In genomic region chr6:158717341-158718328, GRCh38 we compare ENCODE assay signal across 8 cellular contexts.
A peak's percentile ranks its signal among the peaks of the same experiment; 100 is the strongest.
DNase-seq lines count a peak whose midpoint lies in the region; ATAC-seq and TF ChIP-seq lines count a peak whose summit lies in the region.

No MANE protein-coding gene starts in this region.

- TF ChIP-seq CTCF in activated CD8-positive, alpha-beta T cell treated with anti-CD3 and anti-CD28 coated beads for 36 hours (IDR thresholded peaks at IDR 0.05): no peak
- no peak for TF ChIP-seq CTCF in PC-3 (conservative IDR thresholded peaks at IDR 0.05; ENCODE audit: low read depth, low read length)

- no peaks in the 10 kb centered on the region for H3K9me3 ChIP-seq in CD4-positive, CD25-positive, alpha-beta regulatory T cell (ENCODE audit: control insufficient read depth in 2 of 2, low read length in 2 of 2)
- no peaks in the 10 kb centered on the region for H3K9me3 ChIP-seq in PC-3 (ENCODE audit: low read length)

- no peaks in the 10 kb centered on the region for H4K20me1 ChIP-seq in PC-3 (ENCODE audit: low read length)

- peaks cover 26% of the 10 kb centered on the region for H3K36me3 ChIP-seq in CD4-positive, CD25-positive, alpha-beta regulatory T cell (ENCODE audit: control insufficient read depth, insufficient read depth, low read length)
- no peaks in the 10 kb centered on the region for H3K36me3 ChIP-seq in PC-3 (ENCODE audit: low read depth, low read length)

- H3K4me2 ChIP-seq in PC-3 (ENCODE audit: low read length): no peak overlapping the region

- H3K4me1 ChIP-seq in CD4-positive, CD25-positive, alpha-beta regulatory T cell (ENCODE audit: control insufficient read depth, insufficient read depth, low read length, poor library complexity, severe bottlenecking): peaks cover 44% of the 10 kb centered on the region
- peaks cover 14% of the 10 kb centered on the region for H3K4me1 ChIP-seq in PC-3 (ENCODE audit: insufficient read depth, low read length)

- POLR2A ChIA-PET in activated CD8-positive, alpha-beta T cell treated with anti-CD3 and anti-CD28 coated beads for 36 hours (lab: Charles Lee): interaction anchor here (0.6 to 2.4 kb wide), 4 partner anchors 10 to 158 kb away, joined by 3 to 12 read pairs (median 3); no protein-coding TSS in a partner anchor
- POLR2A ChIA-PET in PC-3 (lab: Charles Lee; ENCODE audit: unreplicated experiment): no interaction called here

- intact Hi-C loops in activated CD8-positive, alpha-beta T cell treated with anti-CD3 and anti-CD28 coated beads for 36 hours (cut with micrococcal nuclease): loop anchor here (5.0 kb wide), 1 partner anchor 100 kb away; the partner anchor contains the start of gene EZR
- intact Hi-C loops in PC-3 (cut with micrococcal nuclease): no loop called here

- H2AFZ ChIP-seq in PC-3 (ENCODE audit: low read length): no peak overlapping the region

- peak overlapping the region; percentile 37 for H3K4me3 ChIP-seq in CD4-positive, CD25-positive, alpha-beta regulatory T cell (ENCODE audit: low read depth, low read length)
- no peak overlapping the region for H3K4me3 ChIP-seq in PC-3 (ENCODE audit: low read length)

- H3K36me3 Mint-ChIP-seq in CD4-positive, CD25-positive, alpha-beta regulatory T cell: peaks cover 39% of the 10 kb centered on the region
- H3K36me3 Mint-ChIP-seq in activated CD8-positive, alpha-beta T cell treated with anti-CD3 and anti-CD28 coated beads for 36 hours (ENCODE audit: low read depth): peaks cover 75% of the 10 kb centered on the region

- peaks cover 6 to 46% (median 28%) of the 10 kb centered on the region in 4 donors for H3K4me1 Mint-ChIP-seq in CD4-positive, CD25-positive, alpha-beta regulatory T cell
- H3K4me1 Mint-ChIP-seq in activated CD8-positive, alpha-beta T cell treated with anti-CD3 and anti-CD28 coated beads for 36 hours (ENCODE audit: low read depth): peaks cover 60% of the 10 kb centered on the region

- ATAC-seq in CD4-positive, CD25-positive, alpha-beta regulatory T cell (ENCODE audit: low read depth in 2 of 2): peak; percentile 23 to 29
- ATAC-seq in GM19035 (IDR thresholded peaks at IDR 0.05; ENCODE audit: unreplicated experiment) (peak; percentile 71), HG02981 (IDR thresholded peaks at IDR 0.05; ENCODE audit: unreplicated experiment) (peak; percentile 67), PC-3 (no peak)
- ATAC-seq in activated CD8-positive, alpha-beta T cell treated with anti-CD3 and anti-CD28 coated beads for 36 hours: peak; percentile 23

- peak overlapping the region; percentile 72 to 92 (median 86) for H3K27ac Mint-ChIP-seq in CD4-positive, CD25-positive, alpha-beta regulatory T cell
- H3K27ac Mint-ChIP-seq in activated CD8-positive, alpha-beta T cell treated with anti-CD3 and anti-CD28 coated beads for 36 hours: peak overlapping the region; percentile 43

- CTCF ChIA-PET in activated CD8-positive, alpha-beta T cell treated with anti-CD3 and anti-CD28 coated beads for 36 hours (lab: Charles Lee): interaction anchor here (1.1 to 2.1 kb wide), 7 partner anchors 13 to 497 kb away, joined by 3 to 7 read pairs (median 3); no protein-coding TSS in a partner anchor
- CTCF ChIA-PET in PC-3 (lab: Charles Lee): no interaction called here

- no peak overlapping the region for H3K9ac ChIP-seq in PC-3 (ENCODE audit: low read length)

- H3K9me2 ChIP-seq in PC-3 (replicated peaks; ENCODE audit: low read length): no peaks in the 10 kb centered on the region

- H3K4me3 Mint-ChIP-seq in CD4-positive, CD25-positive, alpha-beta regulatory T cell: peak overlapping the region; percentile 33 to 62 (median 46)
- peak overlapping the region; percentile 13 for H3K4me3 Mint-ChIP-seq in activated CD8-positive, alpha-beta T cell treated with anti-CD3 and anti-CD28 coated beads for 36 hours

- H3K79me2 ChIP-seq in PC-3 (ENCODE audit: low read length): no peaks in the 10 kb centered on the region

- peak overlapping the region; percentile 68 for H3K27ac ChIP-seq in CD4-positive, CD25-positive, alpha-beta regulatory T cell (ENCODE audit: insufficient read depth, low read length, poor library complexity, severe bottlenecking)
- no peak overlapping the region for H3K27ac ChIP-seq in PC-3 (ENCODE audit: low read length)

- DNase-seq in CD4-positive, CD25-positive, alpha-beta regulatory T cell: peak in 2 of 3 donors; percentile 22 to 73
- no peak for DNase-seq in activated CD8-positive, alpha-beta T cell treated with anti-CD3 and anti-CD28 coated beads for 36 hours
- DNase-seq in DMS79 (lab: John Stamatoyannopoulos, UW) (no peak), HK-2 (ENCODE audit: unreplicated experiment) (no peak), SHP77 treated with DMSO at 0.1 percent for 48 hours (lab: John Stamatoyannopoulos, UW) (no peak), PC-3 (no peak)

- BruUV-seq in PC-3 (replicated peaks; lab: Mats Ljungman, UMichigan): no TSS peak

- no peaks in the 10 kb centered on the region for H3K27me3 Mint-ChIP-seq in CD4-positive, CD25-positive, alpha-beta regulatory T cell
- no peaks in the 10 kb centered on the region for H3K27me3 Mint-ChIP-seq in activated CD8-positive, alpha-beta T cell treated with anti-CD3 and anti-CD28 coated beads for 36 hours

- no peaks in the 10 kb centered on the region for H3F3A ChIP-seq in PC-3 (ENCODE audit: low read length, unreplicated experiment)

- no peaks in the 10 kb centered on the region for H3K27me3 ChIP-seq in CD4-positive, CD25-positive, alpha-beta regulatory T cell (ENCODE audit: control insufficient read depth, insufficient read depth, low read length)
- H3K27me3 ChIP-seq in PC-3 (ENCODE audit: low read length): no peaks in the 10 kb centered on the region

- no peaks in the 10 kb centered on the region for H3K9me3 Mint-ChIP-seq in CD4-positive, CD25-positive, alpha-beta regulatory T cell
- no peaks in the 10 kb centered on the region for H3K9me3 Mint-ChIP-seq in activated CD8-positive, alpha-beta T cell treated with anti-CD3 and anti-CD28 coated beads for 36 hours

Comparison
In these comparisons a context has a peak if more than half of its experiments do, and no peak if none do; other contexts are left out.
1. DNase-seq: peak in CD4-positive, CD25-positive, alpha-beta regulatory T cell (2 of 3); none in activated CD8-positive, alpha-beta T cell treated with anti-CD3 and anti-CD28 coated beads for 36 hours (single experiment), DMS79 (single experiment), HK-2 (single experiment), SHP77 treated with DMSO at 0.1 percent for 48 hours (single experiment) and PC-3 (single experiment).